ENCODE assay signal across 8 cellular contexts in genomic region chr12:32399045-32399372, GRCh38. TPM values are rescaled to one million over a fixed set of nuclear protein-coding genes. Genes with fewer than 3 reads are reported as not detected.
DNase-seq lines count a peak whose midpoint lies in the region; ATAC-seq and TF ChIP-seq lines count a peak whose summit lies in the region.

No MANE protein-coding gene starts in this region.

- DNase-seq in SK-N-SH (no peak), immature natural killer cell (no peak), substantia nigra (lab: John Stamatoyannopoulos, UW) (peak in 1 of 49 donors; percentile 92), amygdala (lab: John Stamatoyannopoulos, UW) (no peak)
- no peak for DNase-seq in activated T-cell treated with anti-CD3 and anti-CD28 coated beads, Interleukin-2, amount 50 U/mL, for 72 hours

- H3K4me3 Mint-ChIP-seq in activated T-cell treated with anti-CD3 and anti-CD28 coated beads, Interleukin-2, amount 50 U/mL, for 72 hours, result peak overlapping the region; percentile 86 to 98
- H3K4me3 Mint-ChIP-seq in immature natural killer cell, result peak overlapping the region; percentile 59 to 86 (median 74)

- H3K4me3 ChIP-seq in SK-N-SH (ENCODE audit: low read depth in 2 of 2, low read length in 1 of 2), result peak overlapping the region; percentile 63 to 73

- TF ChIP-seq CTCF in SK-N-SH (IDR thresholded peaks at IDR 0.05), result no peak

- no peak for TF ChIP-seq EP300 in SK-N-SH (IDR thresholded peaks at IDR 0.05; ENCODE audit: borderline replicate concordance in 1 of 2, low read depth in 1 of 2, low read length in 1 of 2)

- WGBS in SK-N-SH (ENCODE audit: low lambda C conversion rate), result 10% methylated on average over 6 of the region's 33 CpGs

- TF ChIP-seq RAD21 in SK-N-SH (IDR thresholded peaks at IDR 0.05; ENCODE audit: low read length), result no peak

- H3K27ac Mint-ChIP-seq in activated T-cell treated with anti-CD3 and anti-CD28 coated beads, Interleukin-2, amount 50 U/mL, for 72 hours, result no peak overlapping the region
- H3K27ac Mint-ChIP-seq in immature natural killer cell, result no peak overlapping the region

- no peaks in the 10 kb centered on the region for H3K79me2 ChIP-seq in SK-N-SH (ENCODE audit: insufficient read depth)

- H3K9ac ChIP-seq in SK-N-SH, result no peak overlapping the region

- H3F3A ChIP-seq in SK-N-SH (replicated peaks; ENCODE audit: insufficient read depth), result peaks cover 11% of the 10 kb centered on the region

- H3K4me1 ChIP-seq in SK-N-SH (ENCODE audit: control insufficient read depth in 1 of 2, insufficient read depth in 2 of 2, low read depth in 1 of 2, low read length in 1 of 2), result peaks cover 0 to 9% of the 10 kb centered on the region in 2 experiments; a peak in 1 of 4 replicates

- no peaks in the 10 kb centered on the region for H3K9me3 Mint-ChIP-seq in activated T-cell treated with anti-CD3 and anti-CD28 coated beads, Interleukin-2, amount 50 U/mL, for 72 hours
- H3K9me3 Mint-ChIP-seq in immature natural killer cell, result no peaks in the 10 kb centered on the region

- no peaks in the 10 kb centered on the region for H3K4me1 Mint-ChIP-seq in activated T-cell treated with anti-CD3 and anti-CD28 coated beads, Interleukin-2, amount 50 U/mL, for 72 hours (ENCODE audit: low read depth)
- peaks cover 13% of the 10 kb centered on the region in 2 donors for H3K4me1 Mint-ChIP-seq in immature natural killer cell

- no peak overlapping the region for H3K27ac ChIP-seq in SK-N-SH (ENCODE audit: low read depth in 2 of 2, low read length in 1 of 2)
- peak overlapping the region; percentile 66 for H3K27ac ChIP-seq in substantia nigra (ENCODE audit: low read depth, low read length, poor library complexity, severe bottlenecking)

- no peaks in the 10 kb centered on the region for H3K36me3 ChIP-seq in SK-N-SH (replicated peaks in 1 of 2; ENCODE audit: control insufficient read depth in 1 of 2, insufficient read depth in 2 of 2, low read length in 1 of 2)

- peak overlapping the region; percentile 97 for H3K4me2 ChIP-seq in SK-N-SH

- no peaks in the 10 kb centered on the region for H3K9me3 ChIP-seq in SK-N-SH

- no peaks in the 10 kb centered on the region for H4K20me1 ChIP-seq in SK-N-SH (ENCODE audit: insufficient read depth)

- POLR2A ChIA-PET in SK-N-SH (lab: Yijun Ruan, JAX), result no interaction called here

- peaks cover 18% of the 10 kb centered on the region for H3K27me3 ChIP-seq in SK-N-SH (ENCODE audit: insufficient read depth)

- peak overlapping the region; percentile 81 for H2AFZ ChIP-seq in SK-N-SH (ENCODE audit: low read depth)

- no peaks in the 10 kb centered on the region for H3K36me3 Mint-ChIP-seq in activated T-cell treated with anti-CD3 and anti-CD28 coated beads, Interleukin-2, amount 50 U/mL, for 72 hours (ENCODE audit: insufficient read depth in 2 of 2)
- H3K36me3 Mint-ChIP-seq in immature natural killer cell, result no peaks in the 10 kb centered on the region

- H3K9me2 ChIP-seq in SK-N-SH, result no peaks in the 10 kb centered on the region

- H3K27me3 Mint-ChIP-seq in activated T-cell treated with anti-CD3 and anti-CD28 coated beads, Interleukin-2, amount 50 U/mL, for 72 hours (ENCODE audit: low read depth), result peaks cover 32% of the 10 kb centered on the region
- peaks cover 2 to 14% (median 8%) of the 10 kb centered on the region in 3 donors for H3K27me3 Mint-ChIP-seq in immature natural killer cell (ENCODE audit: low read depth in 3 of 3)

- ATAC-seq in SK-N-SH treated with all-trans-retinoic acid at 6 μM for 48 hours (no peak), HG02588 (IDR thresholded peaks at IDR 0.05; ENCODE audit: unreplicated experiment) (no peak), HG02938 (IDR thresholded peaks at IDR 0.05; ENCODE audit: unreplicated experiment) (no peak)
- no peak for ATAC-seq in activated T-cell treated with anti-CD3 and anti-CD28 coated beads, Interleukin-2, amount 50 U/mL, for 72 hours (replicated peaks in 1 of 2)

- CTCF ChIA-PET in SK-N-SH (lab: Yijun Ruan, JAX), result interaction anchor here (1.0 to 2.8 kb wide), 5 partner anchors 32 to 745 kb away, joined by 3 to 12 read pairs (median 4); partner anchors contain the start of gene YARS2

TF ChIP-seq in SK-N-SH, 30 proteins besides CTCF, POLR2A, EP300 and RAD21 (continues in another document):
- TF ChIP-seq YY1 (IDR thresholded peaks at IDR 0.05; ENCODE audit: low read depth) (no peak), NRF1 (IDR thresholded peaks at IDR 0.05; ENCODE audit: low read depth, low read length) (no peak), FOXM1 (IDR thresholded peaks at IDR 0.05; ENCODE audit: low read depth) (no peak), CHD2 (IDR thresholded peaks at IDR 0.05; ENCODE audit: low read length, partially characterized antibody) (no peak), GABPA (IDR thresholded peaks at IDR 0.05; ENCODE audit: low read depth) (no peak), REST (IDR thresholded peaks at IDR 0.05; ENCODE audit: low read depth, low read length) (no peak), SMC3 (IDR thresholded peaks at IDR 0.05; ENCODE audit: low read depth, low read length) (no peak)

TF ChIP-seq in SK-N-SH treated with all-trans-retinoic acid at 6 μM for 48 hours, 23 proteins besides CTCF, POLR2A, EP300 and RAD21:
- TF ChIP-seq ZNF70 (CRISPR knock-in tag; IDR thresholded peaks at IDR 0.05) (no peak), PATZ1 (CRISPR knock-in tag; IDR thresholded peaks at IDR 0.05; ENCODE audit: borderline replicate concordance) (no peak), RARB (CRISPR knock-in tag; IDR thresholded peaks at IDR 0.05) (no peak)

RNA-seq across cellular contexts. Expression of gene FGD4, which starts 0.3 kb away (rescaled TPM):
- polyA plus RNA-seq in SK-N-SH (2012; rRNA removed) (0.26 and 0.44 TPM in 2 replicates), immature natural killer cell (1 to 10 TPM in 1 of 3 donors, under 1 TPM in 2; 0.12 to 2.3 (median 0.39) TPM)
- 0.24 and 0.35 TPM in 2 replicates for polyA plus RNA-seq in SK-N-SH (2012; cell fraction: cytosol; rRNA removed)
- 0.38 and 0.58 TPM in 2 replicates for polyA plus RNA-seq in SK-N-SH (2012; cell fraction: nucleus; rRNA removed)
- 1 to 10 TPM in 1 of 2 donors, under 1 TPM in 1; 0.09 to 1.7 TPM for total RNA-seq in activated T-cell treated with anti-CD3 and anti-CD28 coated beads, Interleukin-2, amount 50 U/mL, for 72 hours
